In the genomic region with DNA sequence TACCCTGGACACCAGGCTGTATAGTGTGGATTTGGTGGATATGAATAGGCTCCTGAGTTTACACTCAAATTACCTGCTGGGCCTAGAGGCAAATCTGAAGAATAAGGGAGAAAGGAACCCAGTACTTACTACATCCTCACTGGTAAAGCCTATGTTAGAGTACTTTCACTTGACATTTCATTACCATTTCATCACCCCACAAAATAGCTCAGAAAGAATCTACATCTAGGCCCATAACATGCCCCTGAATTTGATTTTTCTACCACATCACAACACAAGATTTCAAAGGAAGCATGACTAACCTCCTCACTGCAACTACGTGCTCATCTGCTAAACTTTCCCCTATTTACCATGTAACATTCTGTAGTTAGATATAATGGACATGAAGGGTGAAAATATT, we compare ENCODE assay signal across 12 cellular contexts. TPM values are rescaled to one million over a fixed set of nuclear protein-coding genes. Genes with fewer than 3 reads are reported as not detected.
DNase-seq lines count a peak whose midpoint lies in the region; ATAC-seq and TF ChIP-seq lines count a peak whose summit lies in the region.
"Had no signal": no experiment of that assay in that cellular context is flagged by ENCODE, and none has a peak within 500 bp of the region (broad histone marks: within the 10 kb centered on the region; RNA-seq: fewer than 3 reads in every experiment).

No MANE protein-coding gene starts in this region.

- peaks cover 5 to 16% (median 6%) of the 10 kb centered on the region in 3 donors for H3K36me3 Mint-ChIP-seq in CD8-positive, alpha-beta memory T cell
- H3K36me3 Mint-ChIP-seq in activated naive CD8-positive, alpha-beta T cell treated with anti-CD3 and anti-CD28 coated beads for 36 hours = peaks cover 40% of the 10 kb centered on the region

- H3K4me3 Mint-ChIP-seq in CD8-positive, alpha-beta memory T cell = peak overlapping the region in 1 of 7 donors; percentile 55
- H3K4me3 Mint-ChIP-seq in activated naive CD8-positive, alpha-beta T cell treated with anti-CD3 and anti-CD28 coated beads for 36 hours = peak overlapping the region; percentile 75

- no peak overlapping the region for H2AFZ ChIP-seq in mesenchymal stem cell (ENCODE audit: low read depth, low read length)

- ATAC-seq in GM18873 (IDR thresholded peaks at IDR 0.05; ENCODE audit: low FRiP score, unreplicated experiment) (no peak), GM18870 (IDR thresholded peaks at IDR 0.05; ENCODE audit: unreplicated experiment) (no peak)

- no peak overlapping the region for H3K4ac ChIP-seq in mesenchymal stem cell (ENCODE audit: low read depth in 1 of 2, low read length in 2 of 2)

- CTCF ChIA-PET in CD8-positive, alpha-beta memory T cell (lab: Charles Lee) = no interaction called here

- H2BK12ac ChIP-seq in mesenchymal stem cell (ENCODE audit: low read length in 2 of 2) = peak overlapping the region in 1 of 2 experiments; percentile 83

- TF ChIP-seq POLR2A in transverse colon (IDR thresholded peaks at IDR 0.05) = no peak

- H3K4me1 ChIP-seq in CD8-positive, alpha-beta memory T cell (ENCODE audit: insufficient read depth, low read length) = peaks cover 23% of the 10 kb centered on the region
- peaks cover 8% of the 10 kb centered on the region for H3K4me1 ChIP-seq in mesenchymal stem cell (ENCODE audit: control insufficient read depth, insufficient read depth, low read depth, low read length)
- H3K4me1 ChIP-seq in BE2C = peaks cover 13% of the 10 kb centered on the region
- peaks cover 0 to 23% (median 10%) of the 10 kb centered on the region in 4 donors for H3K4me1 ChIP-seq in transverse colon

- WGBS in mesenchymal stem cell = no CpG with 5 or more reads among the region's 1 CpG
- WGBS in transverse colon (ENCODE audit: low coverage in 1 of 2), 2 donors = 73 to 76% methylated on average over 1 of the region's 1 CpG

- peaks cover 0 to 6% (median 1%) of the 10 kb centered on the region in 5 donors for H3K9me3 Mint-ChIP-seq in CD8-positive, alpha-beta memory T cell
- H3K9me3 Mint-ChIP-seq in activated naive CD8-positive, alpha-beta T cell treated with anti-CD3 and anti-CD28 coated beads for 36 hours = peaks cover 14% of the 10 kb centered on the region

- H3K27ac Mint-ChIP-seq in CD8-positive, alpha-beta memory T cell = peak overlapping the region in 5 of 8 donors; percentile 4 to 32 (median 22)
- H3K27ac Mint-ChIP-seq in activated naive CD8-positive, alpha-beta T cell treated with anti-CD3 and anti-CD28 coated beads for 36 hours = peak overlapping the region; percentile 99

- POLR2A ChIA-PET in CD8-positive, alpha-beta memory T cell (lab: Charles Lee) = interaction anchor here (1.7 kb wide), 1 partner anchor 44 kb away, joined by 4 read pairs; a partner anchor contains a TSS

- no peaks in the 10 kb centered on the region for H3K36me3 ChIP-seq in CD8-positive, alpha-beta memory T cell (ENCODE audit: insufficient read depth, low read length)
- no peaks in the 10 kb centered on the region for H3K36me3 ChIP-seq in mesenchymal stem cell (ENCODE audit: control insufficient read depth in 1 of 2, insufficient read depth in 2 of 2, low read depth in 1 of 2, low read length in 2 of 2)
- no peaks in the 10 kb centered on the region for H3K36me3 ChIP-seq in BE2C
- no peaks in the 10 kb centered on the region for H3K36me3 ChIP-seq in transverse colon

- DNase-seq in CD8-positive, alpha-beta memory T cell = peak in 1 of 5 donors; percentile 28
- DNase-seq in HT1080 (ENCODE audit: low read depth) (peak; percentile 64), mesenchymal stem cell (peak; percentile 58), BE2C (no peak), transverse colon (no peak)
- DNase-seq in activated naive CD8-positive, alpha-beta T cell treated with anti-CD3 and anti-CD28 coated beads for 36 hours = peak; percentile 10
- DNase-seq: GOT3; retina; stimulated activated naive CD4-positive, alpha-beta T cell treated with Interleukin-2 at 50 U/mL for 16 hours had no signal

- TF ChIP-seq CTCF in BE2C (IDR thresholded peaks at IDR 0.05; ENCODE audit: low read depth, low read length) (no peak), transverse colon (IDR thresholded peaks at IDR 0.05) (no peak)

- no peak overlapping the region for H2BK15ac ChIP-seq in mesenchymal stem cell (ENCODE audit: low read depth, poor library complexity, severe bottlenecking)

- no peak overlapping the region for H2BK120ac ChIP-seq in mesenchymal stem cell (ENCODE audit: low read depth, low read length)

- H3K27me3 Mint-ChIP-seq in CD8-positive, alpha-beta memory T cell = no peaks in the 10 kb centered on the region
- no peaks in the 10 kb centered on the region for H3K27me3 Mint-ChIP-seq in activated naive CD8-positive, alpha-beta T cell treated with anti-CD3 and anti-CD28 coated beads for 36 hours

- peaks cover 17% of the 10 kb centered on the region for H3K79me1 ChIP-seq in mesenchymal stem cell (replicated peaks; ENCODE audit: low read length, poor library complexity, severe bottlenecking)

- no peaks in the 10 kb centered on the region for H3K9me3 ChIP-seq in CD8-positive, alpha-beta memory T cell (ENCODE audit: low read length)
- H3K9me3 ChIP-seq in mesenchymal stem cell (ENCODE audit: control insufficient read depth, low read length) (no peaks in the 10 kb centered on the region), BE2C (no peaks in the 10 kb centered on the region), transverse colon (no peaks in the 10 kb centered on the region)

- H3K23ac ChIP-seq in mesenchymal stem cell (ENCODE audit: low read length in 2 of 2) = no peak overlapping the region

- peak overlapping the region in 1 of 2 experiments; percentile 43 for H3K18ac ChIP-seq in mesenchymal stem cell (ENCODE audit: low read depth in 1 of 2, low read length in 2 of 2)

- no peak overlapping the region for H4K8ac ChIP-seq in mesenchymal stem cell (ENCODE audit: low read length)

- in situ Hi-C loops in transverse colon (cut with MboI; ENCODE audit: low pct_ligation_motif_present in 1 of 4, low pct_unique_long_range_greater_than_20kb in 1 of 4, low sequenced_read_pairs in 3 of 4) = loop anchor here in 1 of 4 donors (25.0 kb wide), 2 partner anchors 120 to 195 kb away; a partner anchor contains a TSS

- peak overlapping the region; percentile 18 for H4K91ac ChIP-seq in mesenchymal stem cell (ENCODE audit: low read length)

- peaks cover 51 to 62% (median 59%) of the 10 kb centered on the region in 3 donors for H3K4me1 Mint-ChIP-seq in CD8-positive, alpha-beta memory T cell
- H3K4me1 Mint-ChIP-seq in activated naive CD8-positive, alpha-beta T cell treated with anti-CD3 and anti-CD28 coated beads for 36 hours = peaks cover 68% of the 10 kb centered on the region

- H3K14ac ChIP-seq in mesenchymal stem cell (ENCODE audit: low read length in 2 of 2) = no peak overlapping the region

- no peak overlapping the region for H2AK5ac ChIP-seq in mesenchymal stem cell (ENCODE audit: low read length, severe bottlenecking)

- no peak overlapping the region for H3K27ac ChIP-seq in CD8-positive, alpha-beta memory T cell (ENCODE audit: low read depth, low read length)
- H3K27ac ChIP-seq in mesenchymal stem cell (ENCODE audit: low read length, poor library complexity, severe bottlenecking) (no peak overlapping the region), transverse colon (no peak overlapping the region)
- H3K27ac ChIP-seq: HL-60 had no signal

- intact Hi-C loops in transverse colon (cut with DNase I; ENCODE audit: low total_unique reads) = no loop called here

- H3K4me3 ChIP-seq in CD8-positive, alpha-beta memory T cell (ENCODE audit: low read length) = no peak overlapping the region
- H3K4me3 ChIP-seq in mesenchymal stem cell (ENCODE audit: insufficient read depth in 1 of 2, low read depth in 1 of 2, low read length in 2 of 2) (peak overlapping the region in 1 of 2 experiments; percentile 12), BE2C (ENCODE audit: low read depth, low read length) (no peak overlapping the region), transverse colon (no peak overlapping the region)

- no peaks in the 10 kb centered on the region for H3K27me3 ChIP-seq in CD8-positive, alpha-beta memory T cell (ENCODE audit: insufficient read depth, low read length, poor library complexity, severe bottlenecking)
- H3K27me3 ChIP-seq in mesenchymal stem cell (ENCODE audit: control insufficient read depth in 1 of 2, insufficient read depth in 1 of 2, low read length in 2 of 2) (no peaks in the 10 kb centered on the region), BE2C (no peaks in the 10 kb centered on the region), transverse colon (no peaks in the 10 kb centered on the region)

- peak overlapping the region; percentile 70 for H3K9ac ChIP-seq in mesenchymal stem cell (ENCODE audit: low read length)

- H3K4me2 ChIP-seq in mesenchymal stem cell (ENCODE audit: low read length, poor library complexity, severe bottlenecking) = no peak overlapping the region

- TF ChIP-seq EP300 in transverse colon (IDR thresholded peaks at IDR 0.05; ENCODE audit: low read depth) = no peak

- H2BK5ac ChIP-seq in mesenchymal stem cell (ENCODE audit: low read depth, low read length, poor library complexity, severe bottlenecking) = no peak overlapping the region

RNA-seq across cellular contexts. Expression of a gene that starts 43.3 kb away (rescaled TPM):
- total RNA-seq in CD8-positive, alpha-beta memory T cell = 10 to 100 TPM; 21.2 to 21.3 TPM
- 6.9 TPM for polyA plus RNA-seq in CD8-positive, alpha-beta memory T cell
- total RNA-seq in HT1080 (2014; rRNA removed; shearing (Covaris generic)) = 6.6 and 7.3 TPM in 2 replicates
- 4.3 and 6.8 TPM in 2 replicates for polyA plus RNA-seq in HT1080 (2015; cell fraction: cytosol; rRNA removed)
- 22.9 and 23.9 TPM in 2 replicates for polyA plus RNA-seq in HT1080 (2015; cell fraction: nucleus; rRNA removed)
- 10 to 100 TPM; 22.6 to 23.1 TPM for total RNA-seq in activated naive CD8-positive, alpha-beta T cell treated with anti-CD3 and anti-CD28 coated beads for 36 hours
- 5.5 TPM for polyA plus RNA-seq in mesenchymal stem cell (2013, experiment 1 of 2)
- 6.1 TPM for polyA plus RNA-seq in mesenchymal stem cell (2013, experiment 2 of 2)
- 8.2 TPM for polyA plus RNA-seq in BE2C (2012; ENCODE audit: insufficient read depth, insufficient read length, low read depth)
- 10 to 100 TPM; 12.7 to 65.1 (median 35.0) TPM for total RNA-seq in transverse colon

Comparison
In these comparisons a context has a peak if more than half of its experiments do, and no peak if none do; other contexts are left out.
1. DNase-seq: peak in HT1080 (single experiment), activated naive CD8-positive, alpha-beta T cell treated with anti-CD3 and anti-CD28 coated beads for 36 hours (single experiment) and mesenchymal stem cell (single experiment); none in BE2C (single experiment) and transverse colon (single experiment).